ENCODE assay signal across 1 cellular context in the genomic region with DNA sequence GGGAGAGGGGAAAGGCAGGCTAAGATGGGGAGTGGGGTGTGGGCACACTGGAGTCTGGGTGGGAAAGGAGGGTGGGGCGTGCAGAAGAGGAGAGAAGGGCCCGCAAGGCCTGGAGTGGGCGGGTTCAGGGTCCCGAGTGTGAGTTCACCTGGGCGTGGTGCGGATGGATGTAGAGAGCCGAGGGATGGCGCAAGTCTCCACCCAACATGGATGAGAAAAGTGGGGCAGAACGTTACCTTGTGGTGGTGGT.
TF ChIP-seq lines count a peak whose summit lies in the region.

No MANE protein-coding gene starts in this region.

TF ChIP-seq in WTC11, 78 proteins besides CTCF, POLR2A, EP300 and RAD21 (continued from another document):
- TF ChIP-seq, protein P1, sequence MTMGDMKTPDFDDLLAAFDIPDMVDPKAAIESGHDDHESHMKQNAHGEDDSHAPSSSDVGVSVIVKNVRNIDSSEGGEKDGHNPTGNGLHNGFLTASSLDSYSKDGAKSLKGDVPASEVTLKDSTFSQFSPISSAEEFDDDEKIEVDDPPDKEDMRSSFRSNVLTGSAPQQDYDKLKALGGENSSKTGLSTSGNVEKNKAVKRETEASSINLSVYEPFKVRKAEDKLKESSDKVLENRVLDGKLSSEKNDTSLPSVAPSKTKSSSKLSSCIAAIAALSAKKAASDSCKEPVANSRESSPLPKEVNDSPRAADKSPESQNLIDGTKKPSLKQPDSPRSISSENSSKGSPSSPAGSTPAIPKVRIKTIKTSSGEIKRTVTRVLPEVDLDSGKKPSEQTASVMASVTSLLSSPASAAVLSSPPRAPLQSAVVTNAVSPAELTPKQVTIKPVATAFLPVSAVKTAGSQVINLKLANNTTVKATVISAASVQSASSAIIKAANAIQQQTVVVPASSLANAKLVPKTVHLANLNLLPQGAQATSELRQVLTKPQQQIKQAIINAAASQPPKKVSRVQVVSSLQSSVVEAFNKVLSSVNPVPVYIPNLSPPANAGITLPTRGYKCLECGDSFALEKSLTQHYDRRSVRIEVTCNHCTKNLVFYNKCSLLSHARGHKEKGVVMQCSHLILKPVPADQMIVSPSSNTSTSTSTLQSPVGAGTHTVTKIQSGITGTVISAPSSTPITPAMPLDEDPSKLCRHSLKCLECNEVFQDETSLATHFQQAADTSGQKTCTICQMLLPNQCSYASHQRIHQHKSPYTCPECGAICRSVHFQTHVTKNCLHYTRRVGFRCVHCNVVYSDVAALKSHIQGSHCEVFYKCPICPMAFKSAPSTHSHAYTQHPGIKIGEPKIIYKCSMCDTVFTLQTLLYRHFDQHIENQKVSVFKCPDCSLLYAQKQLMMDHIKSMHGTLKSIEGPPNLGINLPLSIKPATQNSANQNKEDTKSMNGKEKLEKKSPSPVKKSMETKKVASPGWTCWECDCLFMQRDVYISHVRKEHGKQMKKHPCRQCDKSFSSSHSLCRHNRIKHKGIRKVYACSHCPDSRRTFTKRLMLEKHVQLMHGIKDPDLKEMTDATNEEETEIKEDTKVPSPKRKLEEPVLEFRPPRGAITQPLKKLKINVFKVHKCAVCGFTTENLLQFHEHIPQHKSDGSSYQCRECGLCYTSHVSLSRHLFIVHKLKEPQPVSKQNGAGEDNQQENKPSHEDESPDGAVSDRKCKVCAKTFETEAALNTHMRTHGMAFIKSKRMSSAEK (CRISPR knock-in tag; IDR thresholded peaks at IDR 0.05; ENCODE audit: borderline replicate concordance): no peak
- TF ChIP-seq GRHL2 (CRISPR knock-in tag; IDR thresholded peaks at IDR 0.05; ENCODE audit: insufficient replicate concordance, severe bottlenecking) (no peak), CREB1 (CRISPR knock-in tag; IDR thresholded peaks at IDR 0.05) (no peak), E2F1 (CRISPR knock-in tag; IDR thresholded peaks at IDR 0.05) (no peak), IRF1 (CRISPR knock-in tag; IDR thresholded peaks at IDR 0.05) (no peak), MXD4 (CRISPR knock-in tag; IDR thresholded peaks at IDR 0.05; ENCODE audit: borderline replicate concordance) (no peak), SMAD4 (CRISPR knock-in tag; IDR thresholded peaks at IDR 0.05) (no peak), NFE2L1 (CRISPR knock-in tag; IDR thresholded peaks at IDR 0.05) (no peak), FOXK1 (CRISPR knock-in tag; IDR thresholded peaks at IDR 0.05) (no peak)
- TF ChIP-seq, protein P2, sequence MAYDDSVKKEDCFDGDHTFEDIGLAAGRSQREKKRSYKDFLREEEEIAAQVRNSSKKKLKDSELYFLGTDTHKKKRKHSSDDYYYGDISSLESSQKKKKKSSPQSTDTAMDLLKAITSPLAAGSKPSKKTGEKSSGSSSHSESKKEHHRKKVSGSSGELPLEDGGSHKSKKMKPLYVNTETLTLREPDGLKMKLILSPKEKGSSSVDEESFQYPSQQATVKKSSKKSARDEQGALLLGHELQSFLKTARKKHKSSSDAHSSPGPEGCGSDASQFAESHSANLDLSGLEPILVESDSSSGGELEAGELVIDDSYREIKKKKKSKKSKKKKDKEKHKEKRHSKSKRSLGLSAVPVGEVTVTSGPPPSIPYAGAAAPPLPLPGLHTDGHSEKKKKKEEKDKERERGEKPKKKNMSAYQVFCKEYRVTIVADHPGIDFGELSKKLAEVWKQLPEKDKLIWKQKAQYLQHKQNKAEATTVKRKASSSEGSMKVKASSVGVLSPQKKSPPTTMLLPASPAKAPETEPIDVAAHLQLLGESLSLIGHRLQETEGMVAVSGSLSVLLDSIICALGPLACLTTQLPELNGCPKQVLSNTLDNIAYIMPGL (CRISPR knock-in tag; IDR thresholded peaks at IDR 0.05): no peak; the same call in 1 of the 2 replicates
- TF ChIP-seq, protein P3, sequence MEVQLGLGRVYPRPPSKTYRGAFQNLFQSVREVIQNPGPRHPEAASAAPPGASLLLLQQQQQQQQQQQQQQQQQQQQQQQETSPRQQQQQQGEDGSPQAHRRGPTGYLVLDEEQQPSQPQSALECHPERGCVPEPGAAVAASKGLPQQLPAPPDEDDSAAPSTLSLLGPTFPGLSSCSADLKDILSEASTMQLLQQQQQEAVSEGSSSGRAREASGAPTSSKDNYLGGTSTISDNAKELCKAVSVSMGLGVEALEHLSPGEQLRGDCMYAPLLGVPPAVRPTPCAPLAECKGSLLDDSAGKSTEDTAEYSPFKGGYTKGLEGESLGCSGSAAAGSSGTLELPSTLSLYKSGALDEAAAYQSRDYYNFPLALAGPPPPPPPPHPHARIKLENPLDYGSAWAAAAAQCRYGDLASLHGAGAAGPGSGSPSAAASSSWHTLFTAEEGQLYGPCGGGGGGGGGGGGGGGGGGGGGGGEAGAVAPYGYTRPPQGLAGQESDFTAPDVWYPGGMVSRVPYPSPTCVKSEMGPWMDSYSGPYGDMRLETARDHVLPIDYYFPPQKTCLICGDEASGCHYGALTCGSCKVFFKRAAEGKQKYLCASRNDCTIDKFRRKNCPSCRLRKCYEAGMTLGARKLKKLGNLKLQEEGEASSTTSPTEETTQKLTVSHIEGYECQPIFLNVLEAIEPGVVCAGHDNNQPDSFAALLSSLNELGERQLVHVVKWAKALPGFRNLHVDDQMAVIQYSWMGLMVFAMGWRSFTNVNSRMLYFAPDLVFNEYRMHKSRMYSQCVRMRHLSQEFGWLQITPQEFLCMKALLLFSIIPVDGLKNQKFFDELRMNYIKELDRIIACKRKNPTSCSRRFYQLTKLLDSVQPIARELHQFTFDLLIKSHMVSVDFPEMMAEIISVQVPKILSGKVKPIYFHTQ (CRISPR knock-in tag; IDR thresholded peaks at IDR 0.05): no peak
- TF ChIP-seq, protein P4, sequence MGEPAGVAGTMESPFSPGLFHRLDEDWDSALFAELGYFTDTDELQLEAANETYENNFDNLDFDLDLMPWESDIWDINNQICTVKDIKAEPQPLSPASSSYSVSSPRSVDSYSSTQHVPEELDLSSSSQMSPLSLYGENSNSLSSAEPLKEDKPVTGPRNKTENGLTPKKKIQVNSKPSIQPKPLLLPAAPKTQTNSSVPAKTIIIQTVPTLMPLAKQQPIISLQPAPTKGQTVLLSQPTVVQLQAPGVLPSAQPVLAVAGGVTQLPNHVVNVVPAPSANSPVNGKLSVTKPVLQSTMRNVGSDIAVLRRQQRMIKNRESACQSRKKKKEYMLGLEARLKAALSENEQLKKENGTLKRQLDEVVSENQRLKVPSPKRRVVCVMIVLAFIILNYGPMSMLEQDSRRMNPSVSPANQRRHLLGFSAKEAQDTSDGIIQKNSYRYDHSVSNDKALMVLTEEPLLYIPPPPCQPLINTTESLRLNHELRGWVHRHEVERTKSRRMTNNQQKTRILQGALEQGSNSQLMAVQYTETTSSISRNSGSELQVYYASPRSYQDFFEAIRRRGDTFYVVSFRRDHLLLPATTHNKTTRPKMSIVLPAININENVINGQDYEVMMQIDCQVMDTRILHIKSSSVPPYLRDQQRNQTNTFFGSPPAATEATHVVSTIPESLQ (CRISPR knock-in tag; IDR thresholded peaks at IDR 0.05): no peak
- TF ChIP-seq, protein P5, sequence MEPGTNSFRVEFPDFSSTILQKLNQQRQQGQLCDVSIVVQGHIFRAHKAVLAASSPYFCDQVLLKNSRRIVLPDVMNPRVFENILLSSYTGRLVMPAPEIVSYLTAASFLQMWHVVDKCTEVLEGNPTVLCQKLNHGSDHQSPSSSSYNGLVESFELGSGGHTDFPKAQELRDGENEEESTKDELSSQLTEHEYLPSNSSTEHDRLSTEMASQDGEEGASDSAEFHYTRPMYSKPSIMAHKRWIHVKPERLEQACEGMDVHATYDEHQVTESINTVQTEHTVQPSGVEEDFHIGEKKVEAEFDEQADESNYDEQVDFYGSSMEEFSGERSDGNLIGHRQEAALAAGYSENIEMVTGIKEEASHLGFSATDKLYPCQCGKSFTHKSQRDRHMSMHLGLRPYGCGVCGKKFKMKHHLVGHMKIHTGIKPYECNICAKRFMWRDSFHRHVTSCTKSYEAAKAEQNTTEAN (CRISPR knock-in tag; IDR thresholded peaks at IDR 0.05): no peak
